11 cellular contexts compared by ENCODE assay signal in the genomic region with DNA sequence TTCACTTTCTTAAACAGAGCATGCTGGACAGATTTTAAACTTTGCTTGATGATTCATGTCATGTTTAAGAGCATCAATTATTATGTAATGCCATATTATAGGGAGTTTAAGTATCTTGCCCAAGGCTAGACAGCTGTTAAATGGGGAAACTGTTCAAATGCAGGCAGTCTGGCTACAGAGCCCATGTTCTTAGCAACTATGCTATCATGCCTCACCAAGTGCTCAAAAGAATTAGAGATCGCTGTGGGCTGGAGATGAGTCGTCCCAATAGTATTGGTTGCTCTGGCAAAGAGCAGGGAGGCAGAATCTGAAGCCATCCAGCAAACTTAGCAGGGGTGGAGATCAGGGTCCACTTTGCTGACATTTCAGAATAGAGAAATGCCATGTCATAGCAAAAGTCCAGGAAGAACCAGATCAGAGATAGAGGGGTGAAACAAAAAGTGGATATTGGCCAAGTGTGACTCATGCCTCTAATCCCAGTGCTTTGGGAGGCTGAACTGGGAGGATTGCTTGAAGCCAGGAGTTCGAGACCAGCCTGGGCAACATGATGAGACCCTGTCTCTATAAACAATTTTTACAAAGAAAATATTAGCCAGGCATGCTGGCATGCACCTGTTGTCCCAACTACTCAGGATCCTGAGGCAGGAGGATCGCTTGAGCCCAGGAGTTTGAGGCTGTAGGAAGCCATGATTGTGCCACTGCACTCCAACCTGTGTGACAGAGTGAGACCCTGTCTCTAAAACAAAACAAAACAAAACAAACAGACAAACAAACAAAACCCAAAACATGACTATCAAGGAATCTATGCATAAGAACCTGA. TPM values are rescaled to one million over a fixed set of nuclear protein-coding genes. Genes with fewer than 3 reads are reported as not detected.
DNase-seq lines count a peak whose midpoint lies in the region; TF ChIP-seq lines count a peak whose summit lies in the region.
"Had no signal": no experiment of that assay in that cellular context is flagged by ENCODE, and none has a peak within 500 bp of the region (broad histone marks: within the 10 kb centered on the region; RNA-seq: fewer than 3 reads in every experiment).

No MANE protein-coding gene starts in this region.

- intact Hi-C loops in dorsolateral prefrontal cortex (cut with DNase I): no loop called here

- peaks cover 0 to 4% (median 0%) of the 10 kb centered on the region in 45 donors for H3K27me3 ChIP-seq in dorsolateral prefrontal cortex
- H3K27me3 ChIP-seq: upper lobe of left lung had no signal

- no peak overlapping the region for H3K4me3 ChIP-seq in dorsolateral prefrontal cortex
- H3K4me3 ChIP-seq: spleen, upper lobe of left lung had no signal

- H3K27me3 Mint-ChIP-seq in immature natural killer cell (ENCODE audit: low read depth in 3 of 3): peaks cover 2 to 7% (median 4%) of the 10 kb centered on the region in 3 donors

- no peak overlapping the region for H3K27ac ChIP-seq in dorsolateral prefrontal cortex

- H3K9me3 Mint-ChIP-seq in immature natural killer cell: peaks cover 0 to 5% (median 1%) of the 10 kb centered on the region in 6 donors

- peaks cover 0 to 4% (median 0%) of the 10 kb centered on the region in 3 donors for H3K36me3 Mint-ChIP-seq in immature natural killer cell

- no peak overlapping the region for H3K4me3 Mint-ChIP-seq in immature natural killer cell

- DNase-seq in EL: peak; percentile 96
- peak; percentile 84 for DNase-seq in OCI-M1 (lab: John Stamatoyannopoulos, UW)
- peak; percentile 65 for DNase-seq in epidermal melanocyte (ENCODE audit: insufficient read length, low spot score)
- peak; percentile 99 for DNase-seq in non-pigmented ciliary epithelial cell (ENCODE audit: low read depth)
- DNase-seq in dorsolateral prefrontal cortex: no peak
- no peak for DNase-seq in immature natural killer cell
- no peak for DNase-seq in T-helper 1 cell
- no peak for DNase-seq in cerebellum (ENCODE audit: low spot score)
- DNase-seq: NCI-H1694 treated with DMSO at 0.1 percent for 48 hours, spleen, upper lobe of left lung had no signal

- no peaks in the 10 kb centered on the region for H3K4me1 Mint-ChIP-seq in immature natural killer cell

- no peak for TF ChIP-seq CTCF in dorsolateral prefrontal cortex (IDR thresholded peaks at IDR 0.05 in 54 of 56, conservative IDR thresholded peaks at IDR 0.05 in 2 of 56; ENCODE audit: low read depth in 1 of 56, partially characterized antibody in 56 of 56)

- no peak overlapping the region for H3K27ac Mint-ChIP-seq in immature natural killer cell

RNA-seq across cellular contexts. Expression of gene BAMBI, which starts 57.8 kb away (rescaled TPM):
- 10 to 100 TPM in 42 of 120 experiments, 1 to 10 TPM in 78; 4.1 to 18.6 (median 8.8) TPM for total RNA-seq in dorsolateral prefrontal cortex
- polyA plus RNA-seq in immature natural killer cell: under 1 TPM in 2 of 3 donors, not detected in 1; 0.23 to 0.28 TPM
- 4.1 TPM for total RNA-seq in cerebellum

Comparison
In these comparisons a context has a peak if more than half of its experiments do, and no peak if none do; other contexts are left out.
1. DNase-seq: peak in EL (single experiment), OCI-M1 (single experiment), epidermal melanocyte (single experiment) and non-pigmented ciliary epithelial cell (single experiment); none in dorsolateral prefrontal cortex (0 of 10), immature natural killer cell (0 of 3), T-helper 1 cell (0 of 5) and cerebellum (single experiment).